In genomic region chr17:48588074-48588415, GRCh38 we compare ENCODE assay signal across 1 cellular context.
TF ChIP-seq lines count a peak whose summit lies in the region.

No MANE protein-coding gene starts in this region.

TF ChIP-seq in endothelial cell of umbilical vein, 7 proteins besides CTCF, POLR2A, EP300 and RAD21:
- TF ChIP-seq MAX (IDR thresholded peaks at IDR 0.05; ENCODE audit: insufficient read depth, insufficient read length) (no peak), MYC (IDR thresholded peaks at IDR 0.05; ENCODE audit: low read depth, low read length) (no peak), POLR2AphosphoS5 (IDR thresholded peaks at IDR 0.05; ENCODE audit: insufficient read depth, low read depth, low read length) (no peak), EZH2 (IDR thresholded peaks at IDR 0.05; ENCODE audit: borderline replicate concordance, low read depth, low read length, severe bottlenecking) (no peak), FOS (IDR thresholded peaks at IDR 0.05; ENCODE audit: borderline replicate concordance, insufficient read depth, low read length) (no peak), JUN (IDR thresholded peaks at IDR 0.05; ENCODE audit: borderline replicate concordance, insufficient read depth, insufficient read length, low read depth) (no peak), GATA2 (IDR thresholded peaks at IDR 0.05; ENCODE audit: insufficient read depth, insufficient read length, low read depth, low read length) (no peak)
